16 cellular contexts compared by ENCODE assay signal in genomic region chr18:32095571-32096229, GRCh38. TPM values are rescaled to one million over a fixed set of nuclear protein-coding genes. Genes with fewer than 3 reads are reported as not detected.
A peak's percentile ranks its signal among the peaks of the same experiment; 100 is the strongest.
DNase-seq lines count a peak whose midpoint lies in the region; ATAC-seq and FAIRE-seq lines count a peak whose summit lies in the region.
"Had no signal": no experiment of that assay in that cellular context is flagged by ENCODE, and none has a peak within 500 bp of the region (broad histone marks: within the 10 kb centered on the region; RNA-seq: fewer than 3 reads in every experiment).

No MANE protein-coding gene starts in this region.

- no peak for DNase-seq in activated naive CD4-positive, alpha-beta T cell treated with anti-CD3 and anti-CD28 coated beads, Interleukin-2, amount 10 ng/mL, durations not matched to agents 7 days and 5 days
- DNase-seq in activated naive CD4-positive, alpha-beta T cell treated with Interleukin-2 at 50 U/mL for 16 hours, result no peak
- DNase-seq in T-cell (no peak), urothelium cell line (ENCODE audit: low spot score) (no peak), epidermal melanocyte (ENCODE audit: insufficient read length, low spot score) (no peak), G401 (ENCODE audit: low spot score) (no peak)
- no peak for DNase-seq in stimulated activated naive B cell treated with anti-CD40 and anti-IgM and Interleukin-4, amounts not matched to agents 10 μg/mL and 1 μg/mL and 100 μg/mL, for 72 hours
- DNase-seq: activated CD8-positive, alpha-beta memory T cell treated with anti-CD3 and anti-CD28 coated beads for 24 hours; DMS 273 treated with DMSO at 0.1 percent for 48 hours; Karpas-422; NCI-H1417 treated with DMSO at 0.1 percent for 48 hours; NCI-H226; posterior cingulate gyrus; SHP77 treated with DMSO at 0.1 percent for 48 hours; stimulated activated naive CD4-positive, alpha-beta T cell treated with Interleukin-2 at 50 U/mL for 16 hours had no signal

- peak overlapping the region; percentile 42 for H3K27ac Mint-ChIP-seq in activated naive CD4-positive, alpha-beta T cell treated with anti-CD3 and anti-CD28 coated beads, Interleukin-2, amount 10 ng/mL, durations not matched to agents 7 days and 5 days
- peak overlapping the region; percentile 89 for H3K27ac Mint-ChIP-seq in T-cell
- peak overlapping the region; percentile 9 for H3K27ac Mint-ChIP-seq in dendritic cell treated with granulocyte-macrophage colony-stimulating factor and Interleukin-4, amounts not matched to agents 40 ng/mL and 50 ng/mL, for 4 days
- peak overlapping the region; percentile 49 for H3K27ac Mint-ChIP-seq in stimulated activated naive B cell treated with anti-CD40 and anti-IgM and Interleukin-4, amounts not matched to agents 10 μg/mL and 1 μg/mL and 100 μg/mL, for 72 hours

- CTCF ChIA-PET in activated naive CD4-positive, alpha-beta T cell treated with anti-CD3 and anti-CD28 coated beads, Interleukin-2, amount 10 ng/mL, durations not matched to agents 7 days and 5 days (lab: Charles Lee), result interaction anchor here (1.0 kb wide), 2 partner anchors 54 to 76 kb away, joined by 3 to 4 read pairs; no protein-coding TSS in a partner anchor
- CTCF ChIA-PET in T-cell (lab: Charles Lee), result interaction anchor here (1.1 to 1.5 kb wide), 2 partner anchors 24 to 154 kb away, joined by 3 to 4 read pairs; no protein-coding TSS in a partner anchor

- H3K4me1 Mint-ChIP-seq in activated naive CD4-positive, alpha-beta T cell treated with anti-CD3 and anti-CD28 coated beads, Interleukin-2, amount 10 ng/mL, durations not matched to agents 7 days and 5 days, result peaks cover 60% of the 10 kb centered on the region
- H3K4me1 Mint-ChIP-seq in T-cell, result peaks cover 62 to 73% (median 62%) of the 10 kb centered on the region in 3 donors
- peaks cover 44% of the 10 kb centered on the region for H3K4me1 Mint-ChIP-seq in dendritic cell treated with granulocyte-macrophage colony-stimulating factor and Interleukin-4, amounts not matched to agents 40 ng/mL and 50 ng/mL, for 4 days (ENCODE audit: low read depth)
- H3K4me1 Mint-ChIP-seq in stimulated activated naive B cell treated with anti-CD40 and anti-IgM and Interleukin-4, amounts not matched to agents 10 μg/mL and 1 μg/mL and 100 μg/mL, for 72 hours, result peaks cover 28 to 45% of the 10 kb centered on the region in 2 donors

- no peaks in the 10 kb centered on the region for H3K27me3 Mint-ChIP-seq in activated naive CD4-positive, alpha-beta T cell treated with anti-CD3 and anti-CD28 coated beads, Interleukin-2, amount 10 ng/mL, durations not matched to agents 7 days and 5 days
- no peaks in the 10 kb centered on the region for H3K27me3 Mint-ChIP-seq in T-cell
- no peaks in the 10 kb centered on the region for H3K27me3 Mint-ChIP-seq in dendritic cell treated with granulocyte-macrophage colony-stimulating factor and Interleukin-4, amounts not matched to agents 40 ng/mL and 50 ng/mL, for 4 days
- H3K27me3 Mint-ChIP-seq in stimulated activated naive B cell treated with anti-CD40 and anti-IgM and Interleukin-4, amounts not matched to agents 10 μg/mL and 1 μg/mL and 100 μg/mL, for 72 hours, result no peaks in the 10 kb centered on the region

- no peak for ATAC-seq in T-cell (replicated peaks in 1 of 4)
- ATAC-seq in stimulated activated naive B cell treated with anti-CD40 and anti-IgM and Interleukin-4, amounts not matched to agents 10 μg/mL and 1 μg/mL and 100 μg/mL, for 72 hours (replicated peaks), result no peak

- no peaks in the 10 kb centered on the region for H3K9me3 Mint-ChIP-seq in activated naive CD4-positive, alpha-beta T cell treated with anti-CD3 and anti-CD28 coated beads, Interleukin-2, amount 10 ng/mL, durations not matched to agents 7 days and 5 days
- no peaks in the 10 kb centered on the region for H3K9me3 Mint-ChIP-seq in T-cell
- H3K9me3 Mint-ChIP-seq in dendritic cell treated with granulocyte-macrophage colony-stimulating factor and Interleukin-4, amounts not matched to agents 40 ng/mL and 50 ng/mL, for 4 days, result no peaks in the 10 kb centered on the region
- no peaks in the 10 kb centered on the region for H3K9me3 Mint-ChIP-seq in stimulated activated naive B cell treated with anti-CD40 and anti-IgM and Interleukin-4, amounts not matched to agents 10 μg/mL and 1 μg/mL and 100 μg/mL, for 72 hours

- peaks cover 50% of the 10 kb centered on the region for H3K36me3 Mint-ChIP-seq in activated naive CD4-positive, alpha-beta T cell treated with anti-CD3 and anti-CD28 coated beads, Interleukin-2, amount 10 ng/mL, durations not matched to agents 7 days and 5 days
- peaks cover 28% of the 10 kb centered on the region for H3K36me3 Mint-ChIP-seq in T-cell
- H3K36me3 Mint-ChIP-seq in dendritic cell treated with granulocyte-macrophage colony-stimulating factor and Interleukin-4, amounts not matched to agents 40 ng/mL and 50 ng/mL, for 4 days (ENCODE audit: low read depth), result peaks cover 58% of the 10 kb centered on the region
- H3K36me3 Mint-ChIP-seq in stimulated activated naive B cell treated with anti-CD40 and anti-IgM and Interleukin-4, amounts not matched to agents 10 μg/mL and 1 μg/mL and 100 μg/mL, for 72 hours, result peaks cover 35 to 40% of the 10 kb centered on the region in 2 donors

- in situ Hi-C loops in G401 (cut with HindIII; ENCODE audit: low sequenced_read_pairs), result no loop called here

- POLR2A ChIA-PET in T-cell (lab: Charles Lee), result interaction anchor here (0.5 to 1.6 kb wide), 7 partner anchors 9 to 77 kb away, joined by 3 to 6 read pairs (median 4); partner anchors contain the start of gene RNF125 (in 1 of the 2)

- FAIRE-seq in urothelium cell line (lab: Jason Lieb, UNC), result no peak

- intact Hi-C loops in dendritic cell treated with granulocyte-macrophage colony-stimulating factor and Interleukin-4, amounts not matched to agents 40 ng/mL and 50 ng/mL, for 4 days (cut with micrococcal nuclease), result loop anchor here (10.0 kb wide), 1 partner anchor 411 kb away; the partner anchor contains the start of gene B4GALT6

- H3K4me3 Mint-ChIP-seq in activated naive CD4-positive, alpha-beta T cell treated with anti-CD3 and anti-CD28 coated beads, Interleukin-2, amount 10 ng/mL, durations not matched to agents 7 days and 5 days, result peak overlapping the region; percentile 99
- peak overlapping the region; percentile 91 to 96 (median 95) for H3K4me3 Mint-ChIP-seq in T-cell
- H3K4me3 Mint-ChIP-seq in dendritic cell treated with granulocyte-macrophage colony-stimulating factor and Interleukin-4, amounts not matched to agents 40 ng/mL and 50 ng/mL, for 4 days, result no peak overlapping the region
- H3K4me3 Mint-ChIP-seq in stimulated activated naive B cell treated with anti-CD40 and anti-IgM and Interleukin-4, amounts not matched to agents 10 μg/mL and 1 μg/mL and 100 μg/mL, for 72 hours, result peak overlapping the region in 1 of 2 donors; percentile 4

RNA-seq across cellular contexts. Expression of gene RNF138, which starts 4.0 kb away (rescaled TPM):
- 100 to 1,000 TPM in 1 of 5 donors, 10 to 100 TPM in 4; 61.3 to 103 (median 67.5) TPM for total RNA-seq in T-cell
- 53.8 and 94.9 TPM in 2 replicates for total RNA-seq in G401 (2014; rRNA removed; shearing (Covaris generic))

Comparison
In these comparisons a context has a peak if more than half of its experiments do, and no peak if none do; other contexts are left out.
1. H3K27ac Mint-ChIP-seq: peak in every context shown above with its lines; median percentile 89 in T-cell; 49 in stimulated activated naive B cell treated with anti-CD40 and anti-IgM and Interleukin-4, amounts not matched to agents 10 μg/mL and 1 μg/mL and 100 μg/mL, for 72 hours; 42 in activated naive CD4-positive, alpha-beta T cell treated with anti-CD3 and anti-CD28 coated beads, Interleukin-2, amount 10 ng/mL, durations not matched to agents 7 days and 5 days; 9 in dendritic cell treated with granulocyte-macrophage colony-stimulating factor and Interleukin-4, amounts not matched to agents 40 ng/mL and 50 ng/mL, for 4 days.